In genomic region chr21:38800046-38800758, GRCh38 we compare ENCODE assay signal across 27 cellular contexts.
"Had no signal": no experiment of that assay in that cellular context is flagged by ENCODE, and none has a peak within 500 bp of the region (broad histone marks: within the 10 kb centered on the region; RNA-seq: fewer than 3 reads in every experiment).

No MANE protein-coding gene starts in this region.

- H3K27me3 ChIP-seq: brain microvascular endothelial cell, cardiac muscle cell had no signal

- DNase-seq: activated B cell treated with CpG ODN at 0.5 μM for 24 hours; activated CD4-positive, alpha-beta memory T cell treated with anti-CD3 and anti-CD28 coated beads, Interleukin-2, amount 10 ng/mL, durations not matched to agents 7 days and 5 days; activated CD4-positive, alpha-beta T cell treated with anti-CD3 and anti-CD28 coated beads for 1 hour; activated CD4-positive, alpha-beta T cell treated with anti-CD3 and anti-CD28 coated beads, Interleukin-2, amount 50 U/mL, for 1 hour; activated CD8-positive, alpha-beta memory T cell treated with anti-CD3 and anti-CD28 coated beads, Interleukin-2, amount 50 U/mL, for 4 hours; activated gamma-delta T cell treated with Interleukin-2 at 50 U/mL for 16 hours; activated naive CD4-positive, alpha-beta T cell treated with anti-CD3 and anti-CD28 coated beads, Interleukin-2, amount 10 ng/mL, durations not matched to agents 7 days and 5 days; activated naive CD8-positive, alpha-beta T cell treated with anti-CD3 and anti-CD28 coated beads for 36 hours; activated T-cell treated with anti-CD3 and anti-CD28 coated beads, Interleukin-2, amount 50 U/mL, for 72 hours; brain microvascular endothelial cell; cerebellar nuclear complex; Kasumi-1; NCI-H1048; NCI-H1417; NCI-H1930; NCI-H2171; NCI-H226; NCI-H526; NCI-H774; OCI-M1; T-cell; T-helper 2 cell; T1000 had no signal

- ATAC-seq: activated T-cell treated with anti-CD3 and anti-CD28 coated beads, Interleukin-2, amount 50 U/mL, for 72 hours; Right ventricle myocardium inferior; T-cell had no signal

- H3K36me3 ChIP-seq: brain microvascular endothelial cell, cardiac muscle cell had no signal

- FAIRE-seq: TTC549 had no signal

- H3K4me3 ChIP-seq: cardiac muscle cell, SK-N-MC had no signal

- H3K27ac ChIP-seq: brain microvascular endothelial cell, cardiac muscle cell, SK-N-MC had no signal
